ENCODE assay signal across 23 cellular contexts in the genomic region with DNA sequence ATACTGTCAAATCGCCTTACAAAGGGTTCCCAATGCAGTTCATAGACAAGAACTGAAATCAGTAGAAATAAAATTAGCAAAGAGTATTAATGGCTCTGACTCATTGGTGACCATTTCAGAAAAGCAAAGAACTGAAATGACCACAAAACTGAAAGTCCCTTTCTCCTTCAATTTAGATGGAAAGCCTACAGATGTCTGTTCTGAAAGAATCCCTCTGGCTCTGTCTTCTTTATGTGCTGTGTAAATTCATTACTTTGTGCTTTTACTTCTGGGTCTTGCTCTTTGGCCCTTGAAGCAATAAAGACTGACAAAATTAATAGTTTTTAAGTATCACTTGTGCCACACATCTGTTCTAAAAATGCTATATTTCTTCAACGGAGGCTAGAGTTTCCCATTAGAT.
"Had no signal": no experiment of that assay in that cellular context is flagged by ENCODE, and none has a peak within 500 bp of the region (broad histone marks: within the 10 kb centered on the region; RNA-seq: fewer than 3 reads in every experiment).

No MANE protein-coding gene starts in this region.

- H3K4me3 ChIP-seq: left ventricle myocardium inferior, lung, mucosa of descending colon, sigmoid colon, stomach, tibial artery, upper lobe of right lung had no signal

- H3K27me3 ChIP-seq: sigmoid colon, tibial artery, upper lobe of right lung had no signal

- H3K9me3 ChIP-seq: left ventricle myocardium inferior, mucosa of descending colon, sigmoid colon, stomach, tibial artery, upper lobe of right lung had no signal

- H3K4me1 ChIP-seq: left ventricle myocardium inferior, sigmoid colon, stomach, tibial artery, upper lobe of right lung had no signal

- DNase-seq: activated CD4-positive, alpha-beta T cell treated with anti-CD3 and anti-CD28 coated beads for 36 hours; activated CD4-positive, CD25-positive, alpha-beta regulatory T cell; activated CD8-positive, alpha-beta memory T cell treated with anti-CD3 and anti-CD28 coated beads for 24 hours; activated CD8-positive, alpha-beta memory T cell treated with anti-CD3 and anti-CD28 coated beads, Interleukin-2, amount 50 U/mL, for 4 hours; activated gamma-delta T cell; activated naive CD4-positive, alpha-beta T cell treated with anti-CD3 and anti-CD28 coated beads, Interleukin-2, amount 10 ng/mL, durations not matched to agents 7 days and 5 days; activated naive CD8-positive, alpha-beta T cell treated with anti-CD3 and anti-CD28 coated beads, Interleukin-2, amount 10 ng/mL, durations not matched to agents 7 days and 5 days; activated T-cell treated with anti-CD3 and anti-CD28 coated beads, Interleukin-2, amount 50 U/mL, for 1 hour; amniotic stem cell; caudate nucleus; cortex of kidney; endodermal cell; foreskin keratinocyte; left ventricle myocardium inferior; mucosa of descending colon; sigmoid colon; stimulated activated CD4-positive, alpha-beta T cell treated with anti-CD3 and anti-CD28 coated beads, Interleukin-15, amount 100 ng/mL, for 24 hours; stimulated activated CD4-positive, alpha-beta T cell treated with anti-CD3 and anti-CD28 coated beads, Interleukin-2, amount 100 ng/mL, for 24 hours; stimulated activated naive B cell treated with anti-CD40 and anti-IgM and Interleukin-4, amounts not matched to agents 10 μg/mL and 1 μg/mL and 100 μg/mL, for 72 hours; stomach; tibial artery; upper lobe of right lung had no signal

- H3K36me3 ChIP-seq: left ventricle myocardium inferior, sigmoid colon, stomach, tibial artery, upper lobe of right lung had no signal
